8 cellular contexts compared by ENCODE assay signal in genomic region chr18:13137041-13137938, GRCh38.
A peak's percentile ranks its signal among the peaks of the same experiment; 100 is the strongest.
DNase-seq lines count a peak whose midpoint lies in the region; ATAC-seq and TF ChIP-seq lines count a peak whose summit lies in the region.

No MANE protein-coding gene starts in this region.

- no peaks in the 10 kb centered on the region for H3K36me3 Mint-ChIP-seq in activated T-cell treated with anti-CD3 and anti-CD28 coated beads, Interleukin-2, amount 50 U/mL, for 4 hours (ENCODE audit: insufficient read depth)
- H3K36me3 Mint-ChIP-seq in natural killer cell treated with Interleukin-12 subunit alpha and Interleukin-12 subunit beta and Interleukin-15 and Interleukin-18, amount 100 ng/mL, for 72 hours = no peaks in the 10 kb centered on the region

- no peaks in the 10 kb centered on the region for H3K27me3 ChIP-seq in MG63

- H3K9me3 Mint-ChIP-seq in activated T-cell treated with anti-CD3 and anti-CD28 coated beads, Interleukin-2, amount 50 U/mL, for 4 hours = no peaks in the 10 kb centered on the region
- H3K9me3 Mint-ChIP-seq in natural killer cell treated with Interleukin-12 subunit alpha and Interleukin-12 subunit beta and Interleukin-15 and Interleukin-18, amount 100 ng/mL, for 72 hours = peaks cover 7% of the 10 kb centered on the region

- peak; percentile 28 for TF ChIP-seq POLR2A in GM19193 (IDR thresholded peaks at IDR 0.05; ENCODE audit: extremely low read depth, insufficient read depth, insufficient read length)

- H3K4me3 Mint-ChIP-seq in activated T-cell treated with anti-CD3 and anti-CD28 coated beads, Interleukin-2, amount 50 U/mL, for 4 hours = peak overlapping the region; percentile 89
- peak overlapping the region; percentile 99 for H3K4me3 Mint-ChIP-seq in natural killer cell treated with Interleukin-12 subunit alpha and Interleukin-12 subunit beta and Interleukin-15 and Interleukin-18, amount 100 ng/mL, for 72 hours

- no peaks in the 10 kb centered on the region for H3K9me3 ChIP-seq in MG63

- TF ChIP-seq CTCF in AG10803 (conservative IDR thresholded peaks at IDR 0.05; ENCODE audit: low read length) = no peak

- H3K27ac Mint-ChIP-seq in natural killer cell treated with Interleukin-12 subunit alpha and Interleukin-12 subunit beta and Interleukin-15 and Interleukin-18, amount 100 ng/mL, for 72 hours = peak overlapping the region; percentile 81 to 98

- DNase-seq in AG10803 (ENCODE audit: low read depth) (no peak), MG63 (peak; percentile 19), fibroblast of peridontal ligament (ENCODE audit: extremely low read depth) (peak; percentile 17), globus pallidus (ENCODE audit: low spot score) (no peak), epidermal melanocyte (ENCODE audit: insufficient read length, low spot score) (no peak)
- DNase-seq in activated T-cell treated with anti-CD3 and anti-CD28 coated beads, Interleukin-2, amount 50 U/mL, for 4 hours = no peak
- no peak for DNase-seq in natural killer cell treated with Interleukin-12 subunit alpha and Interleukin-12 subunit beta and Interleukin-15 and Interleukin-18, amount 100 ng/mL, for 72 hours (ENCODE audit: low spot score)

- ATAC-seq in activated T-cell treated with anti-CD3 and anti-CD28 coated beads, Interleukin-2, amount 50 U/mL, for 4 hours = peak; percentile 29 to 53
- ATAC-seq in natural killer cell treated with Interleukin-12 subunit alpha and Interleukin-12 subunit beta and Interleukin-15 and Interleukin-18, amount 100 ng/mL, for 72 hours = peak; percentile 60 to 62

- no peaks in the 10 kb centered on the region for H3K27me3 Mint-ChIP-seq in activated T-cell treated with anti-CD3 and anti-CD28 coated beads, Interleukin-2, amount 50 U/mL, for 4 hours (ENCODE audit: low read depth)
- H3K27me3 Mint-ChIP-seq in natural killer cell treated with Interleukin-12 subunit alpha and Interleukin-12 subunit beta and Interleukin-15 and Interleukin-18, amount 100 ng/mL, for 72 hours = peaks cover 0 to 5% of the 10 kb centered on the region in 2 donors

- peaks cover 23% of the 10 kb centered on the region for H3K4me1 Mint-ChIP-seq in activated T-cell treated with anti-CD3 and anti-CD28 coated beads, Interleukin-2, amount 50 U/mL, for 4 hours (ENCODE audit: low read depth)
- peaks cover 29 to 33% of the 10 kb centered on the region in 2 donors for H3K4me1 Mint-ChIP-seq in natural killer cell treated with Interleukin-12 subunit alpha and Interleukin-12 subunit beta and Interleukin-15 and Interleukin-18, amount 100 ng/mL, for 72 hours (ENCODE audit: low read depth in 2 of 2)

- no peaks in the 10 kb centered on the region for H3K36me3 ChIP-seq in MG63

- H3K4me3 ChIP-seq in AG10803 (ENCODE audit: low read length) (peak overlapping the region; percentile 62), MG63 (peak overlapping the region; percentile 36)

Comparison
In these comparisons a context has a peak if more than half of its experiments do, and no peak if none do; other contexts are left out.
1. DNase-seq: peak in MG63 (single experiment) and fibroblast of peridontal ligament (single experiment); none in AG10803 (single experiment), activated T-cell treated with anti-CD3 and anti-CD28 coated beads, Interleukin-2, amount 50 U/mL, for 4 hours (single experiment), natural killer cell treated with Interleukin-12 subunit alpha and Interleukin-12 subunit beta and Interleukin-15 and Interleukin-18, amount 100 ng/mL, for 72 hours (single experiment), globus pallidus (single experiment) and epidermal melanocyte (single experiment).